ENCODE assay signal across 1 cellular context in genomic region chr12:108566452-108566851, GRCh38.
TF ChIP-seq lines count a peak whose summit lies in the region.

No MANE protein-coding gene starts in this region.

TF ChIP-seq in K562, 482 proteins besides CTCF, POLR2A, EP300 and RAD21:
- no peak for TF ChIP-seq NFXL1 (CRISPR knock-in tag; IDR thresholded peaks at IDR 0.05)
- TF ChIP-seq JUN (IDR thresholded peaks at IDR 0.05; ENCODE audit: borderline replicate concordance, low read depth, low read length), result no peak
- TF ChIP-seq JUN (CRISPR knock-in tag; IDR thresholded peaks at IDR 0.05; ENCODE audit: borderline replicate concordance), result 0 out of 2 replicates have a peak, but pooled peaks have one; percentile 10
